Comparison of ENCODE assay signal across 14 cellular contexts in genomic region chr4:112213850-112214249, GRCh38. TPM values are rescaled to one million over a fixed set of nuclear protein-coding genes. Genes with fewer than 3 reads are reported as not detected.
DNase-seq lines count a peak whose midpoint lies in the region; ATAC-seq and TF ChIP-seq lines count a peak whose summit lies in the region.
"Had no signal": no experiment of that assay in that cellular context is flagged by ENCODE, and none has a peak within 500 bp of the region (broad histone marks: within the 10 kb centered on the region; RNA-seq: fewer than 3 reads in every experiment).

No MANE protein-coding gene starts in this region.

- H2AFZ ChIP-seq in osteoblast (ENCODE audit: low read length): no peak overlapping the region
- H2AFZ ChIP-seq: neural progenitor cell had no signal

- no peaks in the 10 kb centered on the region for H3K4me1 Mint-ChIP-seq in stimulated activated naive B cell treated with anti-CD40 and anti-IgM and Interleukin-4, amounts not matched to agents 10 μg/mL and 1 μg/mL and 100 μg/mL, for 72 hours
- H3K4me1 Mint-ChIP-seq: activated B cell treated with CpG ODN at 0.5 μM for 24 hours, neural progenitor cell had no signal

- H3K27ac ChIP-seq in osteoblast (ENCODE audit: low read depth, low read length): no peak overlapping the region
- H3K27ac ChIP-seq: neural progenitor cell, thyroid gland had no signal

- TF ChIP-seq CTCF in choroid plexus epithelial cell (conservative IDR thresholded peaks at IDR 0.05; ENCODE audit: low read depth, low read length): no peak
- no peak for TF ChIP-seq CTCF in osteoblast (IDR thresholded peaks at IDR 0.05; ENCODE audit: extremely low read depth, low read depth, low read length)

- no peaks in the 10 kb centered on the region for H3K36me3 Mint-ChIP-seq in stimulated activated naive B cell treated with anti-CD40 and anti-IgM and Interleukin-4, amounts not matched to agents 10 μg/mL and 1 μg/mL and 100 μg/mL, for 72 hours
- H3K36me3 Mint-ChIP-seq: neural progenitor cell had no signal

- H3K36me3 ChIP-seq in osteoblast (ENCODE audit: insufficient read depth, low read length): no peaks in the 10 kb centered on the region
- H3K36me3 ChIP-seq: heart left ventricle, neural progenitor cell, thyroid gland had no signal

- H3K4me2 ChIP-seq in osteoblast (ENCODE audit: insufficient read depth, low read length): peak overlapping the region; percentile 6
- H3K4me2 ChIP-seq: neural progenitor cell had no signal

- H3K4me3 ChIP-seq in choroid plexus epithelial cell (ENCODE audit: low read depth, low read length) (no peak overlapping the region), osteoblast (ENCODE audit: insufficient read depth, low read length) (no peak overlapping the region)
- H3K4me3 ChIP-seq: heart left ventricle, neural progenitor cell, thyroid gland had no signal

- no peaks in the 10 kb centered on the region for H3K27me3 ChIP-seq in osteoblast (ENCODE audit: insufficient read depth, low read length)
- H3K27me3 ChIP-seq: heart left ventricle, neural progenitor cell, thyroid gland had no signal

- H3K4me1 ChIP-seq in osteoblast (ENCODE audit: insufficient read depth, low read length): peaks cover 7% of the 10 kb centered on the region
- H3K4me1 ChIP-seq: neural progenitor cell, thyroid gland had no signal

- H3K9me3 ChIP-seq in osteoblast (ENCODE audit: low read depth, low read length): no peaks in the 10 kb centered on the region
- H3K9me3 ChIP-seq: heart left ventricle, thyroid gland had no signal

- H4K20me1 ChIP-seq in osteoblast (ENCODE audit: insufficient read depth, low read length): no peaks in the 10 kb centered on the region

- no peak overlapping the region for H3K4me3 Mint-ChIP-seq in stimulated activated naive B cell treated with anti-CD40 and anti-IgM and Interleukin-4, amounts not matched to agents 10 μg/mL and 1 μg/mL and 100 μg/mL, for 72 hours
- H3K4me3 Mint-ChIP-seq: activated B cell treated with CpG ODN at 0.5 μM for 24 hours, neural progenitor cell had no signal

- H3K27me3 Mint-ChIP-seq in stimulated activated naive B cell treated with anti-CD40 and anti-IgM and Interleukin-4, amounts not matched to agents 10 μg/mL and 1 μg/mL and 100 μg/mL, for 72 hours: no peaks in the 10 kb centered on the region
- H3K27me3 Mint-ChIP-seq: activated B cell treated with CpG ODN at 0.5 μM for 24 hours had no signal

- no peak overlapping the region for H3K27ac Mint-ChIP-seq in stimulated activated naive B cell treated with anti-CD40 and anti-IgM and Interleukin-4, amounts not matched to agents 10 μg/mL and 1 μg/mL and 100 μg/mL, for 72 hours
- H3K27ac Mint-ChIP-seq: activated B cell treated with CpG ODN at 0.5 μM for 24 hours, neural progenitor cell had no signal

- no peak for ATAC-seq in GM19397 (IDR thresholded peaks at IDR 0.05; ENCODE audit: unreplicated experiment)
- ATAC-seq in stimulated activated naive B cell treated with anti-CD40 and anti-IgM and Interleukin-4, amounts not matched to agents 10 μg/mL and 1 μg/mL and 100 μg/mL, for 72 hours (replicated peaks): no peak

- DNase-seq in GM04504 (ENCODE audit: low read depth) (peak; percentile 42), NOMO-1 treated with dmso at 0.1 percent for 144 hours (lab: John Stamatoyannopoulos, UW; ENCODE audit: unreplicated experiment) (peak; percentile 46), choroid plexus epithelial cell (ENCODE audit: low read depth) (peak; percentile 92), osteoblast (ENCODE audit: insufficient read length, low spot score, missing footprints) (peak; percentile 73), iPS-NIHi7 (ENCODE audit: extremely low spot score) (no peak), NCI-H510A treated with DMSO at 0.1 percent for 48 hours (lab: John Stamatoyannopoulos, UW) (no peak)
- no peak for DNase-seq in stimulated activated naive B cell treated with anti-CD40 and anti-IgM and Interleukin-4, amounts not matched to agents 10 μg/mL and 1 μg/mL and 100 μg/mL, for 72 hours
- DNase-seq: activated B cell treated with CpG ODN at 0.5 μM for 24 hours; NCI-H524 treated with DMSO at 0.1 percent for 48 hours; stimulated activated CD4-positive, alpha-beta T cell treated with anti-CD3 and anti-CD28 coated beads, Interleukin-12 subunit alpha, Interleukin-12 subunit beta, amount 100 ng/mL, for 4 hours; thyroid gland had no signal

- no peaks in the 10 kb centered on the region for H3K9me3 Mint-ChIP-seq in stimulated activated naive B cell treated with anti-CD40 and anti-IgM and Interleukin-4, amounts not matched to agents 10 μg/mL and 1 μg/mL and 100 μg/mL, for 72 hours
- H3K9me3 Mint-ChIP-seq: activated B cell treated with CpG ODN at 0.5 μM for 24 hours, neural progenitor cell had no signal

- H3K79me2 ChIP-seq in osteoblast (ENCODE audit: insufficient read depth, low read length): no peaks in the 10 kb centered on the region

RNA-seq across cellular contexts. Expression of gene AP1AR, which starts 17.7 kb away (rescaled TPM):
- 27.7 and 28.2 TPM in 2 replicates for total RNA-seq in osteoblast

Comparison
In these comparisons a context has a peak if more than half of its experiments do, and no peak if none do; other contexts are left out.
1. DNase-seq: peak in GM04504 (single experiment), NOMO-1 treated with dmso at 0.1 percent for 144 hours (single experiment), choroid plexus epithelial cell (single experiment) and osteoblast (single experiment); none in iPS-NIHi7 (single experiment), NCI-H510A treated with DMSO at 0.1 percent for 48 hours (single experiment) and stimulated activated naive B cell treated with anti-CD40 and anti-IgM and Interleukin-4, amounts not matched to agents 10 μg/mL and 1 μg/mL and 100 μg/mL, for 72 hours (single experiment).